In genomic region chr11:128859563-128860441, GRCh38 we compare ENCODE assay signal across 9 cellular contexts. TPM values are rescaled to one million over a fixed set of nuclear protein-coding genes. Genes with fewer than 3 reads are reported as not detected.
A peak's percentile ranks its signal among the peaks of the same experiment; 100 is the strongest.
DNase-seq lines count a peak whose midpoint lies in the region; ATAC-seq, FAIRE-seq and TF ChIP-seq lines count a peak whose summit lies in the region.
"Had no signal": no experiment of that assay in that cellular context is flagged by ENCODE, and none has a peak within 500 bp of the region (broad histone marks: within the 10 kb centered on the region; RNA-seq: fewer than 3 reads in every experiment).

No MANE protein-coding gene starts in this region.

- no peaks in the 10 kb centered on the region for H4K20me1 ChIP-seq in endothelial cell of umbilical vein (replicated peaks; ENCODE audit: control insufficient read depth, extremely low read depth, insufficient read depth, low read length)

- DNase-seq in GM12892 (ENCODE audit: insufficient read length) (peak; percentile 76), HFF-Myc (ENCODE audit: extremely low read depth, low read depth) (no peak), NB4 (ENCODE audit: low read depth) (peak; percentile 58), endothelial cell of umbilical vein (ENCODE audit: low read depth, low spot score) (peak; percentile 74), foreskin melanocyte (no peak)
- peak; percentile 87 for DNase-seq in activated CD8-positive, alpha-beta T cell treated with anti-CD3 and anti-CD28 coated beads for 36 hours
- peak; percentile 66 for DNase-seq in stimulated activated naive CD4-positive, alpha-beta T cell treated with Interleukin-2 at 50 U/mL for 16 hours (lab: John Stamatoyannopoulos, UW)

- H3K27ac ChIP-seq in endothelial cell of umbilical vein (ENCODE audit: insufficient read depth, low read depth, low read length): no peak overlapping the region

- H3K9me1 ChIP-seq in endothelial cell of umbilical vein (replicated peaks; ENCODE audit: control insufficient read depth, extremely low read depth, insufficient read depth, low read length): no peaks in the 10 kb centered on the region

- no peaks in the 10 kb centered on the region for H3K4me1 Mint-ChIP-seq in activated CD8-positive, alpha-beta T cell treated with anti-CD3 and anti-CD28 coated beads for 36 hours (ENCODE audit: low read depth)
- no peaks in the 10 kb centered on the region for H3K4me1 Mint-ChIP-seq in nephron

- H3K27ac Mint-ChIP-seq in activated CD8-positive, alpha-beta T cell treated with anti-CD3 and anti-CD28 coated beads for 36 hours: no peak overlapping the region
- peak overlapping the region in 2 of 3 experiments; percentile 5 to 49 for H3K27ac Mint-ChIP-seq in nephron
- H3K27ac Mint-ChIP-seq: dendritic cell treated with granulocyte-macrophage colony-stimulating factor and Interleukin-4, amounts not matched to agents 40 ng/mL and 50 ng/mL, for 4 days had no signal

- H3K4me1 ChIP-seq in endothelial cell of umbilical vein (ENCODE audit: control insufficient read depth, extremely low read depth, insufficient read depth, low read length): peaks cover 2% of the 10 kb centered on the region

- FAIRE-seq in GM12892 (lab: Jason Lieb, UNC) (peak; percentile 96), endothelial cell of umbilical vein (lab: Jason Lieb, UNC) (peak; percentile 78)

- no peaks in the 10 kb centered on the region for H3K27me3 ChIP-seq in endothelial cell of umbilical vein (ENCODE audit: control insufficient read depth in 2 of 2, insufficient read depth in 2 of 2, low read length in 2 of 2)

- TF ChIP-seq POLR2A in GM12892 (IDR thresholded peaks at IDR 0.05; ENCODE audit: low read depth, low read length) (no peak), NB4 (IDR thresholded peaks at IDR 0.05; ENCODE audit: extremely low read depth, insufficient read length) (no peak), endothelial cell of umbilical vein (IDR thresholded peaks at IDR 0.05; ENCODE audit: low read depth, low read length) (no peak)

- POLR2A ChIA-PET in activated CD8-positive, alpha-beta T cell treated with anti-CD3 and anti-CD28 coated beads for 36 hours (lab: Charles Lee): no interaction called here
- POLR2A ChIA-PET in endothelial cell of umbilical vein (lab: Charles Lee): no interaction called here

- H3K9ac ChIP-seq in endothelial cell of umbilical vein (replicated peaks; ENCODE audit: extremely low read depth, insufficient read depth, low read length): no peak overlapping the region

- ATAC-seq in activated CD8-positive, alpha-beta T cell treated with anti-CD3 and anti-CD28 coated beads for 36 hours: peak; percentile 98

- H3K4me3 Mint-ChIP-seq in activated CD8-positive, alpha-beta T cell treated with anti-CD3 and anti-CD28 coated beads for 36 hours: no peak overlapping the region
- H3K4me3 Mint-ChIP-seq in nephron: no peak overlapping the region
- H3K4me3 Mint-ChIP-seq: dendritic cell treated with granulocyte-macrophage colony-stimulating factor and Interleukin-4, amounts not matched to agents 40 ng/mL and 50 ng/mL, for 4 days had no signal

- H3K4me3 ChIP-seq in HFF-Myc (replicated peaks; ENCODE audit: low read depth, low read length) (no peak overlapping the region), NB4 (ENCODE audit: low read depth, low read length) (no peak overlapping the region), endothelial cell of umbilical vein (replicated peaks in 1 of 3; ENCODE audit: insufficient read depth in 1 of 3, low read depth in 1 of 3, low read length in 3 of 3) (no peak overlapping the region)

- no peaks in the 10 kb centered on the region for H3K9me3 Mint-ChIP-seq in activated CD8-positive, alpha-beta T cell treated with anti-CD3 and anti-CD28 coated beads for 36 hours
- no peaks in the 10 kb centered on the region for H3K9me3 Mint-ChIP-seq in nephron
- H3K9me3 Mint-ChIP-seq: dendritic cell treated with granulocyte-macrophage colony-stimulating factor and Interleukin-4, amounts not matched to agents 40 ng/mL and 50 ng/mL, for 4 days had no signal

- peak overlapping the region; percentile 78 for H2AFZ ChIP-seq in endothelial cell of umbilical vein (ENCODE audit: low read depth, low read length)

- dilution Hi-C loops in endothelial cell of umbilical vein (cut with MboI; ENCODE audit: extremely low pct_ligation_motif_present, low sequenced_read_pairs): no loop called here

- H3K9me3 ChIP-seq in endothelial cell of umbilical vein (replicated peaks; ENCODE audit: control insufficient read depth, insufficient read depth, low read length): no peaks in the 10 kb centered on the region

- no peaks in the 10 kb centered on the region for H3K79me2 ChIP-seq in endothelial cell of umbilical vein (ENCODE audit: control insufficient read depth, insufficient read depth, low read length)

- no peaks in the 10 kb centered on the region for H3K36me3 ChIP-seq in endothelial cell of umbilical vein (ENCODE audit: control insufficient read depth in 2 of 2, extremely low read depth in 1 of 2, insufficient read depth in 2 of 2, low read length in 2 of 2)

- BruUV-seq in endothelial cell of umbilical vein (replicated peaks; lab: Mats Ljungman, UMichigan): no TSS peak

- peaks cover 1% of the 10 kb centered on the region for H3K27me3 Mint-ChIP-seq in activated CD8-positive, alpha-beta T cell treated with anti-CD3 and anti-CD28 coated beads for 36 hours
- peaks cover 29% of the 10 kb centered on the region for H3K27me3 Mint-ChIP-seq in nephron (ENCODE audit: low read depth)

- intact Hi-C loops in activated CD8-positive, alpha-beta T cell treated with anti-CD3 and anti-CD28 coated beads for 36 hours (cut with micrococcal nuclease): loop anchor here (10.0 kb wide), 1 partner anchor 825 kb away; no protein-coding TSS in a partner anchor
- intact Hi-C loops in endothelial cell of umbilical vein (cut with micrococcal nuclease): loop anchor here (1.0 to 2.0 kb wide), 5 partner anchors 29 to 829 kb away; no protein-coding TSS in a partner anchor

- no peak overlapping the region for H3K4me2 ChIP-seq in endothelial cell of umbilical vein (ENCODE audit: insufficient read depth, low read length)

- H3K36me3 Mint-ChIP-seq in activated CD8-positive, alpha-beta T cell treated with anti-CD3 and anti-CD28 coated beads for 36 hours (ENCODE audit: low read depth): no peaks in the 10 kb centered on the region
- no peaks in the 10 kb centered on the region for H3K36me3 Mint-ChIP-seq in nephron (ENCODE audit: low read depth)

- CTCF ChIA-PET in activated CD8-positive, alpha-beta T cell treated with anti-CD3 and anti-CD28 coated beads for 36 hours (lab: Charles Lee): interaction anchor here (0.7 to 7.5 kb wide), 9 partner anchors 9 to 709 kb away, joined by 3 to 57 read pairs (median 7); no protein-coding TSS in a partner anchor
- CTCF ChIA-PET in endothelial cell of umbilical vein (lab: Charles Lee): interaction anchor here (0.7 to 2.5 kb wide), 5 partner anchors 10 to 702 kb away, joined by 3 to 19 read pairs (median 4); no protein-coding TSS in a partner anchor

- TF ChIP-seq CTCF in HFF-Myc (IDR thresholded peaks at IDR 0.05; ENCODE audit: low read depth, low read length, missing control alignments) (peak; percentile 83), NB4 (IDR thresholded peaks at IDR 0.05; ENCODE audit: low read depth, low read length) (peak; percentile 76), endothelial cell of umbilical vein (IDR thresholded peaks at IDR 0.05; ENCODE audit: extremely low read depth in 1 of 2, insufficient read depth in 1 of 2, low read depth in 1 of 2, low read length in 2 of 2) (peak; percentile 97 to 99), nephron (IDR thresholded peaks at IDR 0.05; ENCODE audit: unreplicated experiment in 3 of 3) (peak; percentile 93 to 97 (median 94))
- peak; percentile 98 for TF ChIP-seq CTCF in activated CD8-positive, alpha-beta T cell treated with anti-CD3 and anti-CD28 coated beads for 36 hours (IDR thresholded peaks at IDR 0.05)

TF ChIP-seq in endothelial cell of umbilical vein, 7 proteins besides CTCF, POLR2A, EP300 and RAD21 (continues in another document):
- TF ChIP-seq FOS (IDR thresholded peaks at IDR 0.05; ENCODE audit: borderline replicate concordance, insufficient read depth, low read length) (no peak), JUN (IDR thresholded peaks at IDR 0.05; ENCODE audit: borderline replicate concordance, insufficient read depth, insufficient read length, low read depth) (no peak), MYC (IDR thresholded peaks at IDR 0.05; ENCODE audit: low read depth, low read length) (no peak), MAX (IDR thresholded peaks at IDR 0.05; ENCODE audit: insufficient read depth, insufficient read length) (no peak), EZH2 (IDR thresholded peaks at IDR 0.05; ENCODE audit: borderline replicate concordance, low read depth, low read length, severe bottlenecking) (no peak), GATA2 (IDR thresholded peaks at IDR 0.05; ENCODE audit: insufficient read depth, insufficient read length, low read depth, low read length) (no peak)

RNA-seq across cellular contexts. Expression of gene KCNJ1, which starts 7.3 kb away (rescaled TPM):
- polyA plus RNA-seq in GM12892 (2012; ENCODE audit: missing spikeins): 0.11 TPM
- total RNA-seq in activated CD8-positive, alpha-beta T cell treated with anti-CD3 and anti-CD28 coated beads for 36 hours: not detected
- not detected in 2 replicates for total RNA-seq in endothelial cell of umbilical vein
- 0.03 TPM in 1 of 2 replicates, not detected in the other for polyA plus RNA-seq in endothelial cell of umbilical vein
- polyA plus RNA-seq in endothelial cell of umbilical vein (2011; cell fraction: cytosol; rRNA removed): not detected in 2 replicates
- 0.04 and 0.11 TPM in 2 replicates for polyA plus RNA-seq in endothelial cell of umbilical vein (2011; cell fraction: nucleus; rRNA removed)
- polyA plus RNA-seq in endothelial cell of umbilical vein (2012): not detected in 2 replicates
- 0.08 and 0.12 TPM in 2 replicates for polyA minus RNA-seq in endothelial cell of umbilical vein
- polyA minus RNA-seq in endothelial cell of umbilical vein (2011; cell fraction: cytosol; rRNA and poly(A)+ RNA removed): not detected
- 0.10 TPM in 1 of 2 replicates, not detected in the other for polyA minus RNA-seq in endothelial cell of umbilical vein (2011; cell fraction: nucleus; rRNA and poly(A)+ RNA removed)

RNA-seq across cellular contexts. Expression of gene KCNJ5, which starts 31.4 kb away (rescaled TPM):
- not detected for polyA plus RNA-seq in GM12892 (2012; ENCODE audit: missing spikeins)
- total RNA-seq in activated CD8-positive, alpha-beta T cell treated with anti-CD3 and anti-CD28 coated beads for 36 hours: not detected
- total RNA-seq in endothelial cell of umbilical vein: 0.13 and 0.14 TPM in 2 replicates
- polyA plus RNA-seq in endothelial cell of umbilical vein: 0.03 TPM in 1 of 2 replicates, not detected in the other
- polyA plus RNA-seq in endothelial cell of umbilical vein (2011; cell fraction: cytosol; rRNA removed): 0.03 TPM in 1 of 2 replicates, not detected in the other
- 0.08 TPM in 1 of 2 replicates, not detected in the other for polyA plus RNA-seq in endothelial cell of umbilical vein (2011; cell fraction: nucleus; rRNA removed)
- polyA plus RNA-seq in endothelial cell of umbilical vein (2012): not detected in 2 replicates
- polyA minus RNA-seq in endothelial cell of umbilical vein: not detected in 2 replicates
- polyA minus RNA-seq in endothelial cell of umbilical vein (2011; cell fraction: cytosol; rRNA and poly(A)+ RNA removed): not detected
- not detected in 2 replicates for polyA minus RNA-seq in endothelial cell of umbilical vein (2011; cell fraction: nucleus; rRNA and poly(A)+ RNA removed)

Comparison
In these comparisons a context has a peak if more than half of its experiments do, and no peak if none do; other contexts are left out.
1. DNase-seq: peak in GM12892 (single experiment), NB4 (single experiment), activated CD8-positive, alpha-beta T cell treated with anti-CD3 and anti-CD28 coated beads for 36 hours (single experiment), endothelial cell of umbilical vein (single experiment) and stimulated activated naive CD4-positive, alpha-beta T cell treated with Interleukin-2 at 50 U/mL for 16 hours (single experiment); none in HFF-Myc (single experiment) and foreskin melanocyte (single experiment).
2. Peak in every context shown above with its lines, with median percentiles within 50 percentile points of each other: CTCF ChIP-seq.